Comparison of ENCODE assay signal across 32 cellular contexts in genomic region chr17:66789961-66790421, GRCh38. TPM values are rescaled to one million over a fixed set of nuclear protein-coding genes. Genes with fewer than 3 reads are reported as not detected.
DNase-seq lines count a peak whose midpoint lies in the region; ATAC-seq and TF ChIP-seq lines count a peak whose summit lies in the region.
"Had no signal": no experiment of that assay in that cellular context is flagged by ENCODE, and none has a peak within 500 bp of the region (broad histone marks: within the 10 kb centered on the region; RNA-seq: fewer than 3 reads in every experiment).

No MANE protein-coding gene starts in this region.

- DNase-seq in IMR-90 = peak; percentile 27
- no peak for DNase-seq in T-helper 17 cell
- DNase-seq in hepatic stellate cell (ENCODE audit: low spot score) = peak; percentile 26
- no peak for DNase-seq in tibial artery
- DNase-seq in activated CD4-positive, alpha-beta memory T cell treated with anti-CD3 and anti-CD28 coated beads for 36 hours = no peak
- no peak for DNase-seq in amniotic stem cell (lab: John Stamatoyannopoulos, UW)
- DNase-seq: activated CD8-positive, alpha-beta T cell treated with anti-CD3 and anti-CD28 coated beads, Interleukin-2, amount 10 ng/mL, durations not matched to agents 7 days and 5 days; activated naive CD4-positive, alpha-beta T cell treated with anti-CD3 and anti-CD28 coated beads for 36 hours; Caco-2; DMS53; effector memory CD4-positive, alpha-beta T cell; KG1; MG63; naive thymus-derived CD8-positive, alpha-beta T cell; NCI-H1436 treated with DMSO at 0.1 percent for 48 hours; NCI-H446 treated with DMSO at 0.1 percent for 48 hours; right lobe of liver; stimulated activated CD4-positive, alpha-beta T cell treated with anti-CD3 and anti-CD28 coated beads, Interleukin-4, amount 100 ng/mL, for 1 hour; transverse colon had no signal

- no peaks in the 10 kb centered on the region for H3K9me3 Mint-ChIP-seq in activated CD4-positive, alpha-beta memory T cell treated with anti-CD3 and anti-CD28 coated beads for 36 hours
- H3K9me3 Mint-ChIP-seq: activated naive CD4-positive, alpha-beta T cell treated with anti-CD3 and anti-CD28 coated beads for 36 hours; naive thymus-derived CD8-positive, alpha-beta T cell had no signal

- no peak overlapping the region for H3K4ac ChIP-seq in IMR-90 (ENCODE audit: low read depth, low read length)

- H2BK120ac ChIP-seq in IMR-90 (ENCODE audit: low read depth, low read length) = no peak overlapping the region

- H3K27me3 ChIP-seq in IMR-90 (ENCODE audit: control insufficient read depth, insufficient read depth, low read length) (no peaks in the 10 kb centered on the region), tibial artery (no peaks in the 10 kb centered on the region)
- H3K27me3 ChIP-seq: breast epithelium, MG63, right lobe of liver, transverse colon had no signal

- no peak overlapping the region for H3K4me2 ChIP-seq in IMR-90 (ENCODE audit: low read depth, low read length)

- no peaks in the 10 kb centered on the region; the same call in none of the 2 replicates for H3K4me1 ChIP-seq in IMR-90 (ENCODE audit: control insufficient read depth, insufficient read depth, low read length)
- H3K4me1 ChIP-seq in tibial artery = peaks cover 0 to 32% (median 15%) of the 10 kb centered on the region in 4 donors
- H3K4me1 ChIP-seq: breast epithelium, Caco-2, prostate gland, transverse colon had no signal

- no peaks in the 10 kb centered on the region; the same call in 1 of the 2 replicates for H4K20me1 ChIP-seq in IMR-90 (ENCODE audit: insufficient read depth, low read length)

- TF ChIP-seq RAD21 in IMR-90 (IDR thresholded peaks at IDR 0.05; ENCODE audit: low read length) = no peak

- no peak overlapping the region for H4K8ac ChIP-seq in IMR-90 (ENCODE audit: low read depth in 2 of 2, low read length in 2 of 2)

- peaks cover 7% of the 10 kb centered on the region; the same call in 1 of the 2 replicates for H3K9me1 ChIP-seq in IMR-90 (ENCODE audit: insufficient read depth, low read length)

- H2BK20ac ChIP-seq in IMR-90 (ENCODE audit: low read depth, low read length) = no peak overlapping the region

- dilution Hi-C loops in IMR-90 (cut with HindIII; ENCODE audit: low sequenced_read_pairs, unreplicated experiment) = no loop called here

- no peak overlapping the region for H3K4me3 Mint-ChIP-seq in T-helper 17 cell
- H3K4me3 Mint-ChIP-seq in activated CD4-positive, alpha-beta memory T cell treated with anti-CD3 and anti-CD28 coated beads for 36 hours = no peak overlapping the region
- H3K4me3 Mint-ChIP-seq: activated CD8-positive, alpha-beta T cell treated with anti-CD3 and anti-CD28 coated beads, Interleukin-2, amount 10 ng/mL, durations not matched to agents 7 days and 5 days; activated naive CD4-positive, alpha-beta T cell treated with anti-CD3 and anti-CD28 coated beads for 36 hours; naive thymus-derived CD8-positive, alpha-beta T cell had no signal

- TF ChIP-seq POLR2A in IMR-90 (IDR thresholded peaks at IDR 0.05; ENCODE audit: low read depth, low read length) = no peak

- H2BK5ac ChIP-seq in IMR-90 (ENCODE audit: low read depth, low read length, poor library complexity, severe bottlenecking) = no peak overlapping the region

- CTCF ChIA-PET in IMR-90 (lab: Yijun Ruan, JAX) = no interaction called here
- CTCF ChIA-PET in activated CD4-positive, alpha-beta memory T cell treated with anti-CD3 and anti-CD28 coated beads for 36 hours (lab: Charles Lee) = no interaction called here

- H3K27ac ChIP-seq in IMR-90 (ENCODE audit: insufficient read depth, low read length) (no peak overlapping the region), temporal lobe (ENCODE audit: low read depth, low read length) (peak overlapping the region; percentile 23), tibial artery (peak overlapping the region in 1 of 2 donors; percentile 20)
- H3K27ac ChIP-seq: breast epithelium, C4-2B, prostate gland, right lobe of liver, transverse colon had no signal

- in situ Hi-C loops in IMR-90 (cut with MboI; ENCODE audit: low sequenced_read_pairs) = no loop called here

- H3K14ac ChIP-seq in IMR-90 (replicated peaks; ENCODE audit: low read depth, low read length) = 0 out of 2 replicates have a peak overlapping the region, but pooled peaks have one; percentile 28

- H3K79me1 ChIP-seq in IMR-90 (ENCODE audit: low read depth in 1 of 2, low read length in 2 of 2) = peaks cover 0 to 3% of the 10 kb centered on the region in 2 experiments; a peak in 1 of 4 replicates

- POLR2A ChIA-PET in IMR-90 (lab: Charles Lee; ENCODE audit: unreplicated experiment) = no interaction called here
- POLR2A ChIA-PET in activated CD4-positive, alpha-beta memory T cell treated with anti-CD3 and anti-CD28 coated beads for 36 hours (lab: Charles Lee) = no interaction called here

- H3K4me3 ChIP-seq in IMR-90 (ENCODE audit: insufficient read depth, low read depth, low read length) (no peak overlapping the region), tibial artery (no peak overlapping the region)
- H3K4me3 ChIP-seq: breast epithelium, MG63, prostate gland, right lobe of liver, transverse colon had no signal

- no peak overlapping the region for H4K91ac ChIP-seq in IMR-90 (ENCODE audit: insufficient read depth, low read depth, low read length)

- H2AK5ac ChIP-seq in IMR-90 (ENCODE audit: low read depth, low read length) = no peak overlapping the region

- H3K23ac ChIP-seq in IMR-90 (ENCODE audit: low read depth, low read length) = no peak overlapping the region

- no peak overlapping the region for H3K56ac ChIP-seq in IMR-90 (ENCODE audit: extremely low read depth, insufficient read depth, low read length)

- peaks cover 13% of the 10 kb centered on the region for H3K36me3 Mint-ChIP-seq in T-helper 17 cell (ENCODE audit: low read depth)
- H3K36me3 Mint-ChIP-seq in activated CD4-positive, alpha-beta memory T cell treated with anti-CD3 and anti-CD28 coated beads for 36 hours = peaks cover 54% of the 10 kb centered on the region

- H3K9ac ChIP-seq in IMR-90 (ENCODE audit: low read depth, low read length) = no peak overlapping the region

- no peak overlapping the region for H3K18ac ChIP-seq in IMR-90 (ENCODE audit: low read depth, low read length)

- BruUV-seq in IMR-90 (replicated peaks; lab: Mats Ljungman, UMichigan) = no TSS peak

- peaks cover 2% of the 10 kb centered on the region for H3K4me1 Mint-ChIP-seq in T-helper 17 cell
- H3K4me1 Mint-ChIP-seq in activated CD4-positive, alpha-beta memory T cell treated with anti-CD3 and anti-CD28 coated beads for 36 hours (ENCODE audit: low read depth) = no peaks in the 10 kb centered on the region

- TF ChIP-seq CTCF in IMR-90 (conservative IDR thresholded peaks at IDR 0.05; ENCODE audit: low read depth, low read length) = no peak
- no peak for TF ChIP-seq CTCF in tibial artery (IDR thresholded peaks at IDR 0.05)

- intact Hi-C loops in IMR-90 (cut with micrococcal nuclease) = no loop called here
- intact Hi-C loops in tibial artery (cut with DNase I; ENCODE audit: low total_unique reads) = no loop called here
- intact Hi-C loops in activated CD4-positive, alpha-beta memory T cell treated with anti-CD3 and anti-CD28 coated beads for 36 hours (cut with micrococcal nuclease) = no loop called here

- H3K27ac Mint-ChIP-seq in T-helper 17 cell = peak overlapping the region; percentile 14
- H3K27ac Mint-ChIP-seq in activated CD4-positive, alpha-beta memory T cell treated with anti-CD3 and anti-CD28 coated beads for 36 hours = no peak overlapping the region
- H3K27ac Mint-ChIP-seq: activated CD8-positive, alpha-beta T cell treated with anti-CD3 and anti-CD28 coated beads, Interleukin-2, amount 10 ng/mL, durations not matched to agents 7 days and 5 days; activated naive CD4-positive, alpha-beta T cell treated with anti-CD3 and anti-CD28 coated beads for 36 hours had no signal

- WGBS in IMR-90 (ENCODE audit: extremely low coverage in 2 of 2, insufficient read length in 1 of 2), 2 experiments = no CpG with 5 or more reads among the region's 6 CpGs

- ATAC-seq in IMR-90 (ENCODE audit: low read depth) = no peak
- ATAC-seq in T-helper 17 cell = no peak
- ATAC-seq in HG02840 (IDR thresholded peaks at IDR 0.05; ENCODE audit: low FRiP score, unreplicated experiment) = no peak
- ATAC-seq: activated CD4-positive, CD25-positive, alpha-beta regulatory T cell treated with anti-CD3 and anti-CD28 coated beads, Interleukin-2, amount 50 U/mL, for 24 hours; activated CD8-positive, alpha-beta T cell treated with anti-CD3 and anti-CD28 coated beads, Interleukin-2, amount 10 ng/mL, durations not matched to agents 7 days and 5 days; naive thymus-derived CD8-positive, alpha-beta T cell; SK-N-SH treated with all-trans-retinoic acid at 6 μM for 48 hours had no signal

- H3K27me3 Mint-ChIP-seq in T-helper 17 cell = no peaks in the 10 kb centered on the region
- H3K27me3 Mint-ChIP-seq in activated CD4-positive, alpha-beta memory T cell treated with anti-CD3 and anti-CD28 coated beads for 36 hours = no peaks in the 10 kb centered on the region
- H3K27me3 Mint-ChIP-seq: naive thymus-derived CD8-positive, alpha-beta T cell had no signal

- H3K9me3 ChIP-seq in IMR-90 (ENCODE audit: control insufficient read depth, insufficient read depth, low read length) (no peaks in the 10 kb centered on the region), T-helper 17 cell (ENCODE audit: control insufficient read depth, low read length, poor library complexity, severe bottlenecking) (no peaks in the 10 kb centered on the region), tibial artery (no peaks in the 10 kb centered on the region)
- H3K9me3 ChIP-seq: breast epithelium, Caco-2, MG63, prostate gland, right lobe of liver, transverse colon had no signal

- H2BK15ac ChIP-seq in IMR-90 (ENCODE audit: low read depth, low read length) = no peak overlapping the region

- H3K36me3 ChIP-seq in IMR-90 (ENCODE audit: control insufficient read depth, insufficient read depth, low read length) = peaks cover 57% of the 10 kb centered on the region
- peaks cover 0 to 10% (median 0%) of the 10 kb centered on the region in 3 donors for H3K36me3 ChIP-seq in tibial artery
- H3K36me3 ChIP-seq: breast epithelium, prostate gland had no signal

- peak overlapping the region; percentile 6 for H2AK9ac ChIP-seq in IMR-90 (replicated peaks; ENCODE audit: low read depth, low read length, poor library complexity)

- no peak overlapping the region for H4K5ac ChIP-seq in IMR-90 (ENCODE audit: low read depth, low read length)

- H2AFZ ChIP-seq in IMR-90 (replicated peaks; ENCODE audit: low read length, poor library complexity) = peak overlapping the region; percentile 14

TF ChIP-seq in IMR-90, 13 proteins besides CTCF, POLR2A, EP300 and RAD21 (continues in another document):
- TF ChIP-seq RFX5 (IDR thresholded peaks at IDR 0.05; ENCODE audit: low read depth, low read length) (no peak), NFE2L2 (IDR thresholded peaks at IDR 0.05; ENCODE audit: low read depth, low read length) (no peak)

RNA-seq across cellular contexts. Expression of gene CACNG5, which starts 44.9 kb away (rescaled TPM):
- total RNA-seq in IMR-90 (2012; rRNA removed) (not detected in 2 replicates), T-helper 17 cell (not detected), temporal lobe (0.98 TPM)
- not detected in 2 replicates for polyA plus RNA-seq in IMR-90 (2012; rRNA removed)
- not detected in 2 replicates for polyA plus RNA-seq in IMR-90 (2012; cell fraction: cytosol; rRNA removed)
- polyA plus RNA-seq in IMR-90 (2012; cell fraction: nucleus; rRNA removed; ENCODE audit: low replicate concordance) = not detected in 2 replicates
- total RNA-seq in activated CD4-positive, alpha-beta memory T cell treated with anti-CD3 and anti-CD28 coated beads for 36 hours = not detected
- total RNA-seq: activated CD8-positive, alpha-beta T cell treated with anti-CD3 and anti-CD28 coated beads, Interleukin-2, amount 10 ng/mL, durations not matched to agents 7 days and 5 days; activated naive CD4-positive, alpha-beta T cell treated with anti-CD3 and anti-CD28 coated beads for 36 hours; breast epithelium; Caco-2; epithelial cell of proximal tubule; G401; liver; naive thymus-derived CD8-positive, alpha-beta T cell; prostate gland; right lobe of liver; Right ventricle myocardium inferior; T-helper 2 cell treated with Interferon-gamma antibody and Interleukin-4, amounts not matched to agents 100 ng/mL and 5 ng/mL, for 36 hours had no signal
- polyA plus RNA-seq: keratinocyte; liver; naive thymus-derived CD8-positive, alpha-beta T cell had no signal

Comparison
In these comparisons a context has a peak if more than half of its experiments do, and no peak if none do; other contexts are left out.
1. DNase-seq: peak in IMR-90 (single experiment) and hepatic stellate cell (single experiment); none in T-helper 17 cell (0 of 3), tibial artery (0 of 2), activated CD4-positive, alpha-beta memory T cell treated with anti-CD3 and anti-CD28 coated beads for 36 hours (single experiment) and amniotic stem cell (single experiment).